Comparison of ENCODE assay signal across 3 cellular contexts in genomic region chr14:101508948-101509729, GRCh38.
TF ChIP-seq lines count a peak whose summit lies in the region.

No MANE protein-coding gene starts in this region.

TF ChIP-seq in liver, 16 proteins besides CTCF, POLR2A, EP300 and RAD21:
- TF ChIP-seq ZBTB33 (IDR thresholded peaks at IDR 0.05), result no peak
- TF ChIP-seq REST (IDR thresholded peaks at IDR 0.05), result no peak
- TF ChIP-seq NR2F2 (IDR thresholded peaks at IDR 0.05), result peak; percentile 66
- TF ChIP-seq RXRA (IDR thresholded peaks at IDR 0.05), result peak; percentile 64 to 76
- TF ChIP-seq JUND (IDR thresholded peaks at IDR 0.05), result no peak
- TF ChIP-seq HNF4G (IDR thresholded peaks at IDR 0.05), result no peak
- TF ChIP-seq HNF4A (conservative IDR thresholded peaks at IDR 0.05), result no peak
- TF ChIP-seq SP1 (IDR thresholded peaks at IDR 0.05), result no peak
- TF ChIP-seq YY1 (IDR thresholded peaks at IDR 0.05), result no peak
- no peak for TF ChIP-seq GABPA (IDR thresholded peaks at IDR 0.05 in 1 of 2, conservative IDR thresholded peaks at IDR 0.05 in 1 of 2)
- TF ChIP-seq FOXA1 (IDR thresholded peaks at IDR 0.05), result no peak
- no peak for TF ChIP-seq ATF3 (IDR thresholded peaks at IDR 0.05)
- TF ChIP-seq EGR1 (IDR thresholded peaks at IDR 0.05; ENCODE audit: low read depth in 2 of 2), result no peak
TF ChIP-seq in liver: peak in this region for 2.

TF ChIP-seq in HepG2, 621 proteins besides CTCF, POLR2A, EP300 and RAD21:
- TF ChIP-seq ZUFSP (CRISPR knock-in tag; IDR thresholded peaks at IDR 0.05; ENCODE audit: borderline replicate concordance) (no peak), ZNF251 (CRISPR knock-in tag; IDR thresholded peaks at IDR 0.05) (no peak), ZSCAN30 (CRISPR knock-in tag; IDR thresholded peaks at IDR 0.05) (no peak), ZNF510 (CRISPR knock-in tag; IDR thresholded peaks at IDR 0.05; ENCODE audit: low read depth) (no peak), THRA (CRISPR knock-in tag; IDR thresholded peaks at IDR 0.05; ENCODE audit: borderline replicate concordance) (no peak), SP1 (IDR thresholded peaks at IDR 0.05) (no peak), SP1 (CRISPR knock-in tag; IDR thresholded peaks at IDR 0.05) (no peak), ZNF337 (CRISPR knock-in tag; IDR thresholded peaks at IDR 0.05; ENCODE audit: borderline replicate concordance, low read depth) (no peak), ESRRA (CRISPR knock-in tag; IDR thresholded peaks at IDR 0.05; ENCODE audit: low read depth) (no peak), SNRNP70 (IDR thresholded peaks at IDR 0.05; ENCODE audit: low read depth, low read length) (no peak), TP53 (CRISPR knock-in tag; conservative IDR thresholded peaks at IDR 0.05) (no peak), FUBP1 (CRISPR knock-in tag; IDR thresholded peaks at IDR 0.05; ENCODE audit: borderline replicate concordance) (no peak), CBX1 (IDR thresholded peaks at IDR 0.05; ENCODE audit: low read depth) (no peak), ZNF282 (IDR thresholded peaks at IDR 0.05; ENCODE audit: partially characterized antibody) (no peak), POLR2AphosphoS5 (IDR thresholded peaks at IDR 0.05; ENCODE audit: low read depth, low read length) (no peak), TGIF2 (CRISPR knock-in tag; IDR thresholded peaks at IDR 0.05) (no peak), RFX3 (CRISPR knock-in tag; IDR thresholded peaks at IDR 0.05) (no peak), ETV5 (CRISPR knock-in tag; IDR thresholded peaks at IDR 0.05; ENCODE audit: borderline replicate concordance) (no peak)

TF ChIP-seq in WTC11, 78 proteins besides CTCF, POLR2A, EP300 and RAD21:
- TF ChIP-seq GABPB1 (CRISPR knock-in tag; IDR thresholded peaks at IDR 0.05) (no peak), HMGXB4 (CRISPR knock-in tag; IDR thresholded peaks at IDR 0.05) (no peak), ELF4 (CRISPR knock-in tag; IDR thresholded peaks at IDR 0.05; ENCODE audit: low read depth) (no peak), ATF6 (CRISPR knock-in tag; IDR thresholded peaks at IDR 0.05) (no peak), ZNF317 (CRISPR knock-in tag; IDR thresholded peaks at IDR 0.05; ENCODE audit: borderline replicate concordance, low read depth) (no peak), FOXJ3 (CRISPR knock-in tag; IDR thresholded peaks at IDR 0.05; ENCODE audit: borderline replicate concordance) (no peak), E2F5 (CRISPR knock-in tag; IDR thresholded peaks at IDR 0.05) (no peak), NR1H2 (CRISPR knock-in tag; IDR thresholded peaks at IDR 0.05) (no peak), ATF3 (CRISPR knock-in tag; conservative IDR thresholded peaks at IDR 0.05) (no peak), FOXP4 (CRISPR knock-in tag; IDR thresholded peaks at IDR 0.05) (no peak), PRRX2 (CRISPR knock-in tag; IDR thresholded peaks at IDR 0.05) (no peak), ZNF138 (CRISPR knock-in tag; conservative IDR thresholded peaks at IDR 0.05) (no peak), GTF2I (CRISPR knock-in tag; conservative IDR thresholded peaks at IDR 0.05) (no peak), FOXP1 (CRISPR knock-in tag; IDR thresholded peaks at IDR 0.05; ENCODE audit: borderline replicate concordance) (no peak), ERG (CRISPR knock-in tag; IDR thresholded peaks at IDR 0.05) (no peak), AFF4 (CRISPR knock-in tag; IDR thresholded peaks at IDR 0.05; ENCODE audit: borderline replicate concordance) (no peak)
